In the genomic region with DNA sequence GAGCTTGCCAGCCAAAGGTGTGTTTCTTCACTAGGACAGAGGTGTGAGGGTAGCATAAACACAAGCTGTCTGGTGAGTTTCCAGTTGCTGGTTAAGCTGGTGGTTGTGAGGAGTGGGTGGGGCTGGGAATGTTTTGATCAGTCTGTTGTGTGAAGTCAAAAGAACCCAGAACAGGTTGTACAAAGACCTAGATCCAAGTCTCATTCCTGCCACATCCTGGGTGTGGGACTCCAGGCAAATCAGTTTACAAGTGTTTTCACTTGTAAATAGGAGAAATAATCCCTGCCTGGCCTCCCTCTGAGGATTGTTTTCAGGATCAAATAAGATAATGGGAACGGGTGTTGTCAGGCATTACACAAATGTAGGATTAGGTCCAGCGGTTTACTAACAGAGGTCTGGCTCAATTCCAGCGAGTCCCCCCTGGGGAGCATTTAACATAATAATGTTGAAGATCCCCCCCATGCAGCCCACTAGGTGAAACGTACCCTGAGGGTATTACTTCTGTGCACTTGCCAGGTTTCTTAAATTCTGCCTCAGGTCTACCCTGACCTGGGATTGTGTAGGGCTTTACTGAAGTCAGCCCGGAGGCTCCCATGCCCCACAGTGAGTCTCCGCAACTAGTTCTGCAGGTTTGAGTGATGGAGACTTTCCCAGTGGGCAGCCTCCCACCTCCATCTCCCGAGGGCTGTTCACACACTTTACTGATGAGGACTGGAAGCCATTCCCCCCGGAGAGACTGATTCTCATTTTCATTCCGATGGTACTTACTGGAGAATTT, we compare ENCODE assay signal across 10 cellular contexts. TPM values are rescaled to one million over a fixed set of nuclear protein-coding genes. Genes with fewer than 3 reads are reported as not detected.
DNase-seq lines count a peak whose midpoint lies in the region; ATAC-seq, FAIRE-seq and TF ChIP-seq lines count a peak whose summit lies in the region.
"Had no signal": no experiment of that assay in that cellular context is flagged by ENCODE, and none has a peak within 500 bp of the region (broad histone marks: within the 10 kb centered on the region; RNA-seq: fewer than 3 reads in every experiment).

No MANE protein-coding gene starts in this region.

- TF ChIP-seq CTCF in esophagus squamous epithelium (IDR thresholded peaks at IDR 0.05), result no peak
- TF ChIP-seq CTCF in activated CD8-positive, alpha-beta T cell treated with anti-CD3 and anti-CD28 coated beads for 36 hours (IDR thresholded peaks at IDR 0.05), result no peak

- peaks cover 22% of the 10 kb centered on the region for H3K4me1 Mint-ChIP-seq in activated CD8-positive, alpha-beta T cell treated with anti-CD3 and anti-CD28 coated beads for 36 hours (ENCODE audit: low read depth)
- peaks cover 24% of the 10 kb centered on the region for H3K4me1 Mint-ChIP-seq in activated CD4-positive, alpha-beta T cell treated with anti-CD3 and anti-CD28 coated beads for 36 hours

- no peaks in the 10 kb centered on the region for H3K27me3 ChIP-seq in esophagus squamous epithelium

- no peaks in the 10 kb centered on the region for H3K27me3 Mint-ChIP-seq in activated CD8-positive, alpha-beta T cell treated with anti-CD3 and anti-CD28 coated beads for 36 hours
- H3K27me3 Mint-ChIP-seq in activated CD4-positive, alpha-beta T cell treated with anti-CD3 and anti-CD28 coated beads for 36 hours, result no peaks in the 10 kb centered on the region
- H3K27me3 Mint-ChIP-seq: dendritic cell treated with granulocyte-macrophage colony-stimulating factor and Interleukin-4, amounts not matched to agents 40 ng/mL and 50 ng/mL, for 4 days had no signal

- no peaks in the 10 kb centered on the region for H3K9me3 ChIP-seq in esophagus squamous epithelium

- no peak for ATAC-seq in activated CD8-positive, alpha-beta T cell treated with anti-CD3 and anti-CD28 coated beads for 36 hours
- no peak for ATAC-seq in activated CD4-positive, alpha-beta T cell treated with anti-CD3 and anti-CD28 coated beads for 36 hours
- no peak for ATAC-seq in GM19351 (IDR thresholded peaks at IDR 0.05; ENCODE audit: unreplicated experiment)

- peak overlapping the region in 2 of 4 donors; percentile 5 to 17 for H3K4me3 ChIP-seq in esophagus squamous epithelium

- H3K36me3 ChIP-seq in esophagus squamous epithelium, result no peaks in the 10 kb centered on the region

- TF ChIP-seq POLR2A in esophagus squamous epithelium (IDR thresholded peaks at IDR 0.05), result peak in 1 of 4 donors; percentile 3

- intact Hi-C loops in esophagus squamous epithelium (cut with DNase I), result loop anchor here (10.0 kb wide), 1 partner anchor 52 kb away; no protein-coding TSS in a partner anchor
- intact Hi-C loops in activated CD8-positive, alpha-beta T cell treated with anti-CD3 and anti-CD28 coated beads for 36 hours (cut with micrococcal nuclease), result no loop called here
- intact Hi-C loops in activated CD4-positive, alpha-beta T cell treated with anti-CD3 and anti-CD28 coated beads for 36 hours (cut with DNase I, micrococcal nuclease), result no loop called here

- FAIRE-seq in G401.6 (lab: Jason Lieb, UNC), result peak; percentile 72

- no peak overlapping the region for H3K4me3 Mint-ChIP-seq in activated CD8-positive, alpha-beta T cell treated with anti-CD3 and anti-CD28 coated beads for 36 hours
- no peak overlapping the region for H3K4me3 Mint-ChIP-seq in activated CD4-positive, alpha-beta T cell treated with anti-CD3 and anti-CD28 coated beads for 36 hours
- H3K4me3 Mint-ChIP-seq: dendritic cell treated with granulocyte-macrophage colony-stimulating factor and Interleukin-4, amounts not matched to agents 40 ng/mL and 50 ng/mL, for 4 days had no signal

- 10% methylated on average over 7 to 8 of the region's 9 CpGs for WGBS in esophagus squamous epithelium, 2 donors

- POLR2A ChIA-PET in activated CD8-positive, alpha-beta T cell treated with anti-CD3 and anti-CD28 coated beads for 36 hours (lab: Charles Lee), result no interaction called here
- POLR2A ChIA-PET in activated CD4-positive, alpha-beta T cell treated with anti-CD3 and anti-CD28 coated beads for 36 hours (lab: Charles Lee), result no interaction called here

- no peaks in the 10 kb centered on the region for H3K36me3 Mint-ChIP-seq in activated CD8-positive, alpha-beta T cell treated with anti-CD3 and anti-CD28 coated beads for 36 hours (ENCODE audit: low read depth)
- H3K36me3 Mint-ChIP-seq in activated CD4-positive, alpha-beta T cell treated with anti-CD3 and anti-CD28 coated beads for 36 hours (ENCODE audit: low read depth), result peaks cover 7% of the 10 kb centered on the region

- no peak overlapping the region for H3K27ac Mint-ChIP-seq in activated CD8-positive, alpha-beta T cell treated with anti-CD3 and anti-CD28 coated beads for 36 hours
- no peak overlapping the region for H3K27ac Mint-ChIP-seq in activated CD4-positive, alpha-beta T cell treated with anti-CD3 and anti-CD28 coated beads for 36 hours

- peak overlapping the region; percentile 37 to 95 (median 74) for H3K27ac ChIP-seq in esophagus squamous epithelium

- no peaks in the 10 kb centered on the region for H3K9me3 Mint-ChIP-seq in activated CD8-positive, alpha-beta T cell treated with anti-CD3 and anti-CD28 coated beads for 36 hours
- H3K9me3 Mint-ChIP-seq in activated CD4-positive, alpha-beta T cell treated with anti-CD3 and anti-CD28 coated beads for 36 hours (ENCODE audit: low read depth), result no peaks in the 10 kb centered on the region
- H3K9me3 Mint-ChIP-seq: dendritic cell treated with granulocyte-macrophage colony-stimulating factor and Interleukin-4, amounts not matched to agents 40 ng/mL and 50 ng/mL, for 4 days had no signal

- CTCF ChIA-PET in activated CD8-positive, alpha-beta T cell treated with anti-CD3 and anti-CD28 coated beads for 36 hours (lab: Charles Lee), result no interaction called here
- CTCF ChIA-PET in activated CD4-positive, alpha-beta T cell treated with anti-CD3 and anti-CD28 coated beads for 36 hours (lab: Charles Lee), result interaction anchor here (1.8 kb wide), 1 partner anchor 59 kb away, joined by 5 read pairs; no protein-coding TSS in a partner anchor

- peaks cover 15 to 52% (median 38%) of the 10 kb centered on the region in 3 donors for H3K4me1 ChIP-seq in esophagus squamous epithelium

- DNase-seq in NCI-H82 treated with DMSO at 0.1 percent for 48 hours (lab: John Stamatoyannopoulos, UW; ENCODE audit: unreplicated experiment) (peak; percentile 80), esophagus squamous epithelium (lab: John Stamatoyannopoulos, UW) (no peak), renal cortical epithelial cell (ENCODE audit: low read depth) (peak; percentile 83), SK-N-DZ (ENCODE audit: low spot score) (no peak)
- DNase-seq in activated CD8-positive, alpha-beta T cell treated with anti-CD3 and anti-CD28 coated beads for 36 hours, result no peak
- no peak for DNase-seq in activated CD4-positive, alpha-beta T cell treated with anti-CD3 and anti-CD28 coated beads for 36 hours
- DNase-seq: activated CD4-positive, alpha-beta T cell treated with anti-CD3 and anti-CD28 coated beads for 48 hours had no signal

RNA-seq across cellular contexts. Expression of gene FRAT2, which starts 2.6 kb away (rescaled TPM):
- total RNA-seq in esophagus squamous epithelium (10 to 100 TPM; 16.6 to 29.4 (median 20.3) TPM), renal cortical epithelial cell (7.8 and 15.0 TPM in 2 replicates)
- 1 to 10 TPM; 5.6 to 6.4 TPM for total RNA-seq in activated CD8-positive, alpha-beta T cell treated with anti-CD3 and anti-CD28 coated beads for 36 hours
- 1 to 10 TPM; 3.0 to 4.3 TPM for total RNA-seq in activated CD4-positive, alpha-beta T cell treated with anti-CD3 and anti-CD28 coated beads for 36 hours
- polyA plus RNA-seq in SK-N-DZ (2014; cell fraction: cytosol; rRNA removed), result 28.7 and 37.0 TPM in 2 replicates
- polyA plus RNA-seq in SK-N-DZ (2014; cell fraction: nucleus; rRNA removed), result 11.9 and 21.8 TPM in 2 replicates

RNA-seq across cellular contexts. Expression of gene FRAT1, which starts 18.1 kb away (rescaled TPM):
- total RNA-seq in esophagus squamous epithelium (1 to 10 TPM; 1.7 to 6.1 (median 3.9) TPM), renal cortical epithelial cell (0.52 and 3.5 TPM in 2 replicates)
- 1 to 10 TPM; 3.0 to 3.2 TPM for total RNA-seq in activated CD8-positive, alpha-beta T cell treated with anti-CD3 and anti-CD28 coated beads for 36 hours
- 1 to 10 TPM; 1.3 to 1.8 TPM for total RNA-seq in activated CD4-positive, alpha-beta T cell treated with anti-CD3 and anti-CD28 coated beads for 36 hours
- 2.8 and 3.4 TPM in 2 replicates for polyA plus RNA-seq in SK-N-DZ (2014; cell fraction: cytosol; rRNA removed)
- polyA plus RNA-seq in SK-N-DZ (2014; cell fraction: nucleus; rRNA removed), result 1.3 and 2.1 TPM in 2 replicates

RNA-seq across cellular contexts. Expression of gene ARHGAP19, which starts 44.7 kb away (rescaled TPM):
- total RNA-seq in esophagus squamous epithelium (10 to 100 TPM in 1 of 4 donors, 1 to 10 TPM in 3; 3.7 to 15.4 (median 7.5) TPM), renal cortical epithelial cell (3.2 and 3.6 TPM in 2 replicates)
- 10 to 100 TPM; 42.3 to 53.2 TPM for total RNA-seq in activated CD8-positive, alpha-beta T cell treated with anti-CD3 and anti-CD28 coated beads for 36 hours
- 10 to 100 TPM; 55.9 to 70.2 TPM for total RNA-seq in activated CD4-positive, alpha-beta T cell treated with anti-CD3 and anti-CD28 coated beads for 36 hours
- polyA plus RNA-seq in SK-N-DZ (2014; cell fraction: cytosol; rRNA removed), result 31.5 and 48.2 TPM in 2 replicates
- 29.5 and 39.4 TPM in 2 replicates for polyA plus RNA-seq in SK-N-DZ (2014; cell fraction: nucleus; rRNA removed)

Comparison
In these comparisons a context has a peak if more than half of its experiments do, and no peak if none do; other contexts are left out.
1. DNase-seq: peak in NCI-H82 treated with DMSO at 0.1 percent for 48 hours (single experiment) and renal cortical epithelial cell (single experiment); none in esophagus squamous epithelium (single experiment), activated CD8-positive, alpha-beta T cell treated with anti-CD3 and anti-CD28 coated beads for 36 hours (single experiment), activated CD4-positive, alpha-beta T cell treated with anti-CD3 and anti-CD28 coated beads for 36 hours (single experiment) and SK-N-DZ (single experiment).